ENCODE assay signal across 20 cellular contexts in genomic region chr15:66894986-66895780, GRCh38.
A peak's percentile ranks its signal among the peaks of the same experiment; 100 is the strongest.
DNase-seq lines count a peak whose midpoint lies in the region; ATAC-seq and TF ChIP-seq lines count a peak whose summit lies in the region.
"Had no signal": no experiment of that assay in that cellular context is flagged by ENCODE, and none has a peak within 500 bp of the region (broad histone marks: within the 10 kb centered on the region; RNA-seq: fewer than 3 reads in every experiment).

No MANE protein-coding gene starts in this region.

- H3K9me2 ChIP-seq in HCT116 (ENCODE audit: insufficient read depth): no peaks in the 10 kb centered on the region; the same call in 1 of the 2 replicates

- no peaks in the 10 kb centered on the region for H3K79me2 ChIP-seq in HCT116 (ENCODE audit: insufficient read depth, low read length)
- H3K79me2 ChIP-seq: hepatocyte had no signal

- peaks cover 0 to 9% of the 10 kb centered on the region in 2 experiments; a peak in 2 of 4 replicates for H3K4me1 ChIP-seq in HCT116 (ENCODE audit: control insufficient read depth in 1 of 2, insufficient read depth in 2 of 2, low read length in 2 of 2)

- H3K4me3 ChIP-seq in HCT116 (replicated peaks in 1 of 2; ENCODE audit: low read depth in 1 of 2, low read length in 2 of 2): no peak overlapping the region
- H3K4me3 ChIP-seq: dorsolateral prefrontal cortex, hepatocyte had no signal

- POLR2A ChIA-PET in HCT116 (lab: Charles Lee): no interaction called here

- DNase-seq in A172 (ENCODE audit: low spot score) (peak; percentile 78), HCT116 (ENCODE audit: low read depth, low spot score) (no peak), kidney tubule cell (ENCODE audit: low spot score) (peak; percentile 24), activated gamma-delta T cell treated with Interleukin-2 at 50 U/mL for 16 hours (no peak), mesenteric fat pad (ENCODE audit: low spot score) (no peak), NCI-H1417 treated with DMSO at 0.1 percent for 48 hours (lab: John Stamatoyannopoulos, UW) (no peak)
- DNase-seq in activated CD8-positive, alpha-beta memory T cell treated with anti-CD3 and anti-CD28 coated beads, Interleukin-2, amount 50 U/mL, for 48 hours: peak; percentile 26
- DNase-seq: activated CD4-positive, alpha-beta memory T cell treated with anti-CD3 and anti-CD28 coated beads for 36 hours; dorsolateral prefrontal cortex; kidney glomerular epithelial cell; midbrain; NCI-H2029 treated with DMSO at 0.1 percent for 48 hours; NCI-H510A; retina; T-cell; WERI-Rb-1 had no signal

- no peaks in the 10 kb centered on the region for H3K27me3 ChIP-seq in HCT116 (ENCODE audit: insufficient read depth, low read length)
- H3K27me3 ChIP-seq: dorsolateral prefrontal cortex, hepatocyte had no signal

- TF ChIP-seq RAD21 in HCT116 (IDR thresholded peaks at IDR 0.05; ENCODE audit: low read depth): no peak

- TF ChIP-seq CTCF in HCT116 (IDR thresholded peaks at IDR 0.05 in 2 of 3, conservative IDR thresholded peaks at IDR 0.05 in 1 of 3; ENCODE audit: borderline replicate concordance in 1 of 3, insufficient read depth in 1 of 3, low read depth in 2 of 3, low read length in 2 of 3): no peak

- intact Hi-C loops in HCT116 (cut with micrococcal nuclease): no loop called here

- H2AFZ ChIP-seq in HCT116 (ENCODE audit: low read depth, low read length, poor library complexity, severe bottlenecking): no peak overlapping the region
- H2AFZ ChIP-seq: hepatocyte had no signal

- H4K20me1 ChIP-seq in HCT116 (ENCODE audit: insufficient read depth): no peaks in the 10 kb centered on the region

- no peak for ATAC-seq in HCT116
- ATAC-seq in HG03521 (IDR thresholded peaks at IDR 0.05; ENCODE audit: unreplicated experiment): no peak
- ATAC-seq: Right ventricle myocardium inferior; stimulated activated memory B cell treated with anti-CD40 and anti-IgM and Interleukin-4, amounts not matched to agents 10 μg/mL and 1 μg/mL and 100 μg/mL, for 72 hours; T-cell had no signal

- H3K9ac ChIP-seq in HCT116 (ENCODE audit: low read length): no peak overlapping the region

- H3K36me3 ChIP-seq in HCT116 (ENCODE audit: control insufficient read depth in 1 of 2, insufficient read depth in 2 of 2, low read length in 2 of 2): no peaks in the 10 kb centered on the region
- H3K36me3 ChIP-seq: WERI-Rb-1 had no signal

- H3K9me3 ChIP-seq in HCT116 (ENCODE audit: control insufficient read depth in 1 of 2, insufficient read depth in 1 of 2, low read depth in 1 of 2, low read length in 2 of 2): no peaks in the 10 kb centered on the region

- RAD21 ChIA-PET in HCT116 (lab: Charles Lee; ENCODE audit: low non-redundant PET in 1 of 2, low total read pairs in 2 of 2, uncharacterized antibody in 2 of 2, unreplicated experiment in 2 of 2): no interaction called here

- CTCF ChIA-PET in HCT116 (lab: Charles Lee): no interaction called here

- H3K4me2 ChIP-seq in HCT116 (ENCODE audit: low read length): peak overlapping the region; percentile 5; the same call in 1 of the 2 replicates
- H3K4me2 ChIP-seq: hepatocyte had no signal

- no TSS peak for BruUV-seq in HCT116 (replicated peaks; lab: Mats Ljungman, UMichigan)

- H3K27ac ChIP-seq in HCT116 (ENCODE audit: low read depth, low read length): no peak overlapping the region
- H3K27ac ChIP-seq: dorsolateral prefrontal cortex, hepatocyte, WERI-Rb-1 had no signal

- no peak for TF ChIP-seq POLR2A in HCT116 (IDR thresholded peaks at IDR 0.05; ENCODE audit: borderline replicate concordance, extremely low read depth, insufficient read depth, insufficient read length)

TF ChIP-seq in HCT116, 20 proteins besides CTCF, POLR2A, EP300 and RAD21:
- TF ChIP-seq SP1 (IDR thresholded peaks at IDR 0.05; ENCODE audit: low read depth): no peak
- no peak for TF ChIP-seq ZNF274 (IDR thresholded peaks at IDR 0.05; ENCODE audit: low read depth, low read length)
- TF ChIP-seq EGR1 (IDR thresholded peaks at IDR 0.05; ENCODE audit: low read depth): no peak
- TF ChIP-seq TCF7L2 (IDR thresholded peaks at IDR 0.05; ENCODE audit: borderline replicate concordance, extremely low read depth, insufficient read depth, insufficient read length): peak; percentile 60
- TF ChIP-seq ZBTB33 (IDR thresholded peaks at IDR 0.05; ENCODE audit: extremely low read depth, insufficient replicate concordance, low read length): no peak
- no peak for TF ChIP-seq MAX (IDR thresholded peaks at IDR 0.05)
- TF ChIP-seq CEBPB (IDR thresholded peaks at IDR 0.05; ENCODE audit: low read depth): no peak

Comparison
In these comparisons a context has a peak if more than half of its experiments do, and no peak if none do; other contexts are left out.
1. DNase-seq: peak in A172 (single experiment), activated CD8-positive, alpha-beta memory T cell treated with anti-CD3 and anti-CD28 coated beads, Interleukin-2, amount 50 U/mL, for 48 hours (single experiment) and kidney tubule cell (single experiment); none in HCT116 (single experiment), activated gamma-delta T cell treated with Interleukin-2 at 50 U/mL for 16 hours (single experiment), mesenteric fat pad (single experiment) and NCI-H1417 treated with DMSO at 0.1 percent for 48 hours (single experiment).